Comparison of ENCODE assay signal across 11 cellular contexts in the genomic region with DNA sequence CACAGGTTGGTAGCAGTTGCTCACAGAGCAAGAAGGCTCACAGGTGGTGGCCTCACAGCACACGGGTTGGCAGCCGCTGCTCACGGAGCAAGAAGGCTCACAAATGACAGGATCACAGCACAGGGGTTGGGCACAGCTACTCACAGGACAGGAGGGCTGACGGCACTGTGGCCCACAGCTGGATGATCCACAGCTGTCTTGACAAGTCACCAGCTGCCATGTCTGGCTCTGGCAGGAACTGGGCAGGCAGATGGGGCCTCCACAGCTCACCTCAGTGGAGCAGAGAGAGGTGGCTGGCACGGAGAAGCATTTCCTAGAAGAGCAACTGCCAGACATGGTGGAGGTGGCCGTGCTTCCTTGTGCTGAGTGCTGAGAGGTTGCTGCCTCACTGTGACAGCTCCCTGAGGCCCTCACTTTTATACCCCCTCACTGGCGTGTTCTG. TPM values are rescaled to one million over a fixed set of nuclear protein-coding genes. Genes with fewer than 3 reads are reported as not detected.
DNase-seq lines count a peak whose midpoint lies in the region; ATAC-seq, FAIRE-seq and TF ChIP-seq lines count a peak whose summit lies in the region.
"Had no signal": no experiment of that assay in that cellular context is flagged by ENCODE, and none has a peak within 500 bp of the region (broad histone marks: within the 10 kb centered on the region; RNA-seq: fewer than 3 reads in every experiment).

A gene with protein sequence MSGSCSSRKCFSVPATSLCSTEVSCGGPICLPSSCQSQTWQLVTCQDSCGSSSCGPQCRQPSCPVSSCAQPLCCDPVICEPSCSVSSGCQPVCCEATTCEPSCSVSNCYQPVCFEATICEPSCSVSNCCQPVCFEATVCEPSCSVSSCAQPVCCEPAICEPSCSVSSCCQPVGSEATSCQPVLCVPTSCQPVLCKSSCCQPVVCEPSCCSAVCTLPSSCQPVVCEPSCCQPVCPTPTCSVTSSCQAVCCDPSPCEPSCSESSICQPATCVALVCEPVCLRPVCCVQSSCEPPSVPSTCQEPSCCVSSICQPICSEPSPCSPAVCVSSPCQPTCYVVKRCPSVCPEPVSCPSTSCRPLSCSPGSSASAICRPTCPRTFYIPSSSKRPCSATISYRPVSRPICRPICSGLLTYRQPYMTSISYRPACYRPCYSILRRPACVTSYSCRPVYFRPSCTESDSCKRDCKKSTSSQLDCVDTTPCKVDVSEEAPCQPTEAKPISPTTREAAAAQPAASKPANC (minus strand): TSS at position 392 of the 442 bp plus-strand sequence. CDS start 56 bp downstream, at position 336.

- CTCF ChIA-PET in activated naive CD4-positive, alpha-beta T cell treated with anti-CD3 and anti-CD28 coated beads, Interleukin-2, amount 10 ng/mL, durations not matched to agents 7 days and 5 days (lab: Charles Lee), result interaction anchor here (0.8 to 1.4 kb wide), 4 partner anchors 13 to 239 kb away, joined by 3 to 8 read pairs (median 4); no protein-coding TSS in a partner anchor
- CTCF ChIA-PET in Calu3 (lab: Charles Lee), result no interaction called here

- no TSS peak for BruUV-seq in Calu3 (replicated peaks; lab: Mats Ljungman, UMichigan)

- H3K4me1 ChIP-seq in skeletal muscle tissue (ENCODE audit: control insufficient read depth in 3 of 3, insufficient read depth in 3 of 3, low read length in 3 of 3), result peaks cover 13 to 18% (median 16%) of the 10 kb centered on the region in 3 donors

- peaks cover 50% of the 10 kb centered on the region for H3K4me1 Mint-ChIP-seq in activated naive CD4-positive, alpha-beta T cell treated with anti-CD3 and anti-CD28 coated beads, Interleukin-2, amount 10 ng/mL, durations not matched to agents 7 days and 5 days
- H3K4me1 Mint-ChIP-seq in Calu3 (ENCODE audit: low read depth, unreplicated experiment), result peaks cover 8% of the 10 kb centered on the region

- no peak within 1 kb of the TSS for H3K27ac ChIP-seq in skeletal muscle tissue (ENCODE audit: low read depth, low read length)
- H3K27ac ChIP-seq: SK-N-MC had no signal

- peaks cover 4% of the 10 kb centered on the region for H3K9me3 Mint-ChIP-seq in activated naive CD4-positive, alpha-beta T cell treated with anti-CD3 and anti-CD28 coated beads, Interleukin-2, amount 10 ng/mL, durations not matched to agents 7 days and 5 days
- H3K9me3 Mint-ChIP-seq in Calu3 (ENCODE audit: low read depth, unreplicated experiment), result no peaks in the 10 kb centered on the region

- H3K27me3 ChIP-seq in skeletal muscle tissue (ENCODE audit: control insufficient read depth in 3 of 3, insufficient read depth in 3 of 3, low read length in 3 of 3), result peaks cover 0 to 42% (median 33%) of the 10 kb centered on the region in 3 donors

- no peak for TF ChIP-seq CTCF in Calu3 (IDR thresholded peaks at IDR 0.05; ENCODE audit: unreplicated experiment)

- no peak for FAIRE-seq in HTR-8/SVneo (lab: Jason Lieb, UNC)

- no peaks in the 10 kb centered on the region for H3K9me3 ChIP-seq in skeletal muscle tissue (ENCODE audit: control insufficient read depth in 3 of 3, low read length in 3 of 3)
- H3K9me3 ChIP-seq: left lung had no signal

- peak within 1 kb of the TSS; percentile 25 to 57 (median 45) for H3K4me3 ChIP-seq in skeletal muscle tissue (ENCODE audit: low read length in 3 of 3)
- H3K4me3 ChIP-seq: SK-N-MC had no signal

- H3K27ac Mint-ChIP-seq in activated naive CD4-positive, alpha-beta T cell treated with anti-CD3 and anti-CD28 coated beads, Interleukin-2, amount 10 ng/mL, durations not matched to agents 7 days and 5 days, result peak within 1 kb of the TSS; percentile 93
- H3K27ac Mint-ChIP-seq in Calu3 (ENCODE audit: unreplicated experiment), result no peak within 1 kb of the TSS

- H3K36me3 Mint-ChIP-seq in activated naive CD4-positive, alpha-beta T cell treated with anti-CD3 and anti-CD28 coated beads, Interleukin-2, amount 10 ng/mL, durations not matched to agents 7 days and 5 days, result no peaks in the 10 kb centered on the region
- no peaks in the 10 kb centered on the region for H3K36me3 Mint-ChIP-seq in Calu3 (ENCODE audit: insufficient read depth, unreplicated experiment)

- H3K9ac ChIP-seq in skeletal muscle tissue (ENCODE audit: low read depth in 1 of 3, low read length in 3 of 3), result no peak within 1 kb of the TSS

- H3K27me3 Mint-ChIP-seq in activated naive CD4-positive, alpha-beta T cell treated with anti-CD3 and anti-CD28 coated beads, Interleukin-2, amount 10 ng/mL, durations not matched to agents 7 days and 5 days, result peaks cover 9% of the 10 kb centered on the region
- peaks cover 22% of the 10 kb centered on the region for H3K27me3 Mint-ChIP-seq in Calu3 (ENCODE audit: unreplicated experiment)

- H3K4me3 Mint-ChIP-seq in activated naive CD4-positive, alpha-beta T cell treated with anti-CD3 and anti-CD28 coated beads, Interleukin-2, amount 10 ng/mL, durations not matched to agents 7 days and 5 days, result peak within 1 kb of the TSS; percentile 55
- no peak within 1 kb of the TSS for H3K4me3 Mint-ChIP-seq in Calu3 (ENCODE audit: low read depth, unreplicated experiment)

- H3K36me3 ChIP-seq in skeletal muscle tissue (ENCODE audit: control insufficient read depth in 3 of 3, insufficient read depth in 3 of 3, low read length in 3 of 3), result no peaks in the 10 kb centered on the region
- H3K36me3 ChIP-seq: left lung had no signal

- intact Hi-C loops in Calu3 (cut with micrococcal nuclease; ENCODE audit: unreplicated experiment), result no loop called here

- peak; percentile 26 for ATAC-seq in GM19025 (IDR thresholded peaks at IDR 0.05; ENCODE audit: low read depth, unreplicated experiment)
- ATAC-seq in HG02884 (IDR thresholded peaks at IDR 0.05; ENCODE audit: unreplicated experiment), result no peak

- peak in 3 of 5 donors; percentile 28 to 89 (median 45) for DNase-seq in T-helper 1 cell
- peak; percentile 60 for DNase-seq in activated naive CD4-positive, alpha-beta T cell treated with anti-CD3 and anti-CD28 coated beads, Interleukin-2, amount 10 ng/mL, durations not matched to agents 7 days and 5 days
- DNase-seq in MV-4-11 (lab: John Stamatoyannopoulos, UW), result no peak
- no peak for DNase-seq in Calu3
- DNase-seq in HTR-8/SVneo (ENCODE audit: insufficient read length, low spot score), result no peak

RNA-seq across cellular contexts. Expression of the gene that starts here (rescaled TPM):
- not detected for total RNA-seq in skeletal muscle tissue
- total RNA-seq in Calu3 (2022), result not detected in 2 replicates
- total RNA-seq: dorsolateral prefrontal cortex, left lung had no signal

Comparison
In these comparisons a context has a peak if more than half of its experiments do, and no peak if none do; other contexts are left out.
1. DNase-seq: peak in T-helper 1 cell (3 of 5) and activated naive CD4-positive, alpha-beta T cell treated with anti-CD3 and anti-CD28 coated beads, Interleukin-2, amount 10 ng/mL, durations not matched to agents 7 days and 5 days (single experiment); none in MV-4-11 (single experiment), Calu3 (single experiment) and HTR-8/SVneo (single experiment).